1 cellular context compared by ENCODE assay signal in genomic region chr1:52919720-52920199, GRCh38.
TF ChIP-seq lines count a peak whose summit lies in the region.

No MANE protein-coding gene starts in this region.

TF ChIP-seq in K562, 482 proteins besides CTCF, POLR2A, EP300 and RAD21:
- peak; percentile 86 for TF ChIP-seq ADNP (tag; IDR thresholded peaks at IDR 0.05)
- peak in 1 of 2 experiments; percentile 69; a peak in 3 of 4 replicates for TF ChIP-seq KDM1A (IDR thresholded peaks at IDR 0.05)
- no peak for TF ChIP-seq RBM22 (IDR thresholded peaks at IDR 0.05; ENCODE audit: low read depth, low read length, poor library complexity, severe bottlenecking)
- no peak for TF ChIP-seq ZNF280A (IDR thresholded peaks at IDR 0.05; ENCODE audit: low read depth, partially characterized antibody)
- TF ChIP-seq BCOR (IDR thresholded peaks at IDR 0.05): peak; percentile 84
- TF ChIP-seq HDAC2 (IDR thresholded peaks at IDR 0.05): 0 out of 2 replicates have a peak, but pooled peaks have one; percentile 42
- TF ChIP-seq RBM25 (IDR thresholded peaks at IDR 0.05; ENCODE audit: low read depth, low read length, severe bottlenecking): peak; percentile 79
- TF ChIP-seq RCOR1 (IDR thresholded peaks at IDR 0.05; ENCODE audit: borderline replicate concordance in 1 of 2, low read depth in 2 of 2, low read length in 2 of 2): peak in 1 of 2 experiments; percentile 18; a peak in 1 of 4 replicates
